In genomic region chr22:24554316-24555159, GRCh38 we compare ENCODE assay signal across 8 cellular contexts. TPM values are rescaled to one million over a fixed set of nuclear protein-coding genes. Genes with fewer than 3 reads are reported as not detected.
A peak's percentile ranks its signal among the peaks of the same experiment; 100 is the strongest.
DNase-seq lines count a peak whose midpoint lies in the region; ATAC-seq and TF ChIP-seq lines count a peak whose summit lies in the region.

GUCD1 (minus strand) TSS chr22:24555138; CDS start chr22:24554991, 147 bp downstream.

- peak within 1 kb of the TSS; percentile 96 for H3K4me2 ChIP-seq in SK-N-SH

- peak within 1 kb of the TSS; percentile 97 to 98 for H3K27ac ChIP-seq in SK-N-SH (ENCODE audit: low read depth in 2 of 2, low read length in 1 of 2)

- H3K4me1 ChIP-seq in SK-N-SH (ENCODE audit: control insufficient read depth in 1 of 2, insufficient read depth in 2 of 2, low read depth in 1 of 2, low read length in 1 of 2), result peaks cover 16 to 23% of the 10 kb centered on the region in 2 experiments; a peak in 3 of 4 replicates

- H2AFZ ChIP-seq in SK-N-SH (ENCODE audit: low read depth), result peak within 1 kb of the TSS; percentile 91

- H3K79me2 ChIP-seq in SK-N-SH (ENCODE audit: insufficient read depth), result peaks cover 90% of the 10 kb centered on the region

- intact Hi-C loops in MCF 10A (cut with micrococcal nuclease), result no loop called here

- peak within 1 kb of the TSS; percentile 97 for H3K27ac Mint-ChIP-seq in MCF 10A (ENCODE audit: low read depth, unreplicated experiment)

- BruUV-seq in MCF 10A (replicated peaks; lab: Mats Ljungman, UMichigan), result TSS peak; percentile 37

- H3K9me3 ChIP-seq in SK-N-SH, result no peaks in the 10 kb centered on the region

- peaks cover 46% of the 10 kb centered on the region for H3K4me1 Mint-ChIP-seq in MCF 10A (ENCODE audit: insufficient read depth, unreplicated experiment)

- TF ChIP-seq CTCF in GM12875 (IDR thresholded peaks at IDR 0.05; ENCODE audit: borderline replicate concordance, insufficient read depth, low read depth, low read length), result no peak
- TF ChIP-seq CTCF in SK-N-SH (IDR thresholded peaks at IDR 0.05), result no peak
- no peak for TF ChIP-seq CTCF in MCF 10A (IDR thresholded peaks at IDR 0.05; ENCODE audit: unreplicated experiment)

- H3K27me3 Mint-ChIP-seq in MCF 10A (ENCODE audit: insufficient read depth, unreplicated experiment), result no peaks in the 10 kb centered on the region

- H3F3A ChIP-seq in SK-N-SH (replicated peaks; ENCODE audit: insufficient read depth), result no peaks in the 10 kb centered on the region

- WGBS in SK-N-SH (ENCODE audit: low lambda C conversion rate), result 2% methylated on average over 34 of the region's 64 CpGs

- no peaks in the 10 kb centered on the region for H3K9me3 Mint-ChIP-seq in MCF 10A (ENCODE audit: unreplicated experiment)

- H3K36me3 ChIP-seq in SK-N-SH (replicated peaks in 1 of 2; ENCODE audit: control insufficient read depth in 1 of 2, insufficient read depth in 2 of 2, low read length in 1 of 2), result peaks cover 17 to 30% of the 10 kb centered on the region in 2 experiments

- DNase-seq in SK-N-SH (no peak), MCF 10A (ENCODE audit: unreplicated experiment) (peak; percentile 25), iris pigment epithelial cell (ENCODE audit: low read depth) (peak; percentile 62), NCI-H2107 treated with DMSO at 0.1 percent for 48 hours (lab: John Stamatoyannopoulos, UW; ENCODE audit: unreplicated experiment) (no peak)
- DNase-seq in stimulated activated CD4-positive, alpha-beta T cell treated with anti-CD3 and anti-CD28 coated beads, Interleukin-12 subunit alpha, Interleukin-12 subunit beta, amount 100 ng/mL, for 24 hours (ENCODE audit: low read depth in 2 of 2), result peak; percentile 8 to 24

- POLR2A ChIA-PET in SK-N-SH (lab: Yijun Ruan, JAX), result interaction anchor here (0.6 to 1.8 kb wide), 5 partner anchors 10 to 661 kb away, joined by 3 to 6 read pairs (median 3); partner anchors contain the start of gene MIF
- POLR2A ChIA-PET in MCF 10A (lab: Yijun Ruan, JAX), result interaction anchor here (0.6 to 4.2 kb wide), 21 partner anchors 9 to 660 kb away, joined by 3 to 31 read pairs (median 4); partner anchors contain the start of genes LRRC75B and MIF

- peak; percentile 8 for ATAC-seq in HG02642 (IDR thresholded peaks at IDR 0.05; ENCODE audit: poor library complexity, unreplicated experiment)
- ATAC-seq in activated CD4-positive, CD25-positive, alpha-beta regulatory T cell treated with anti-CD3 and anti-CD28 coated beads, Interleukin-2, amount 50 U/mL, for 24 hours, result no peak

- CTCF ChIA-PET in SK-N-SH (lab: Yijun Ruan, JAX) (no interaction called here), MCF 10A (lab: Yijun Ruan, JAX) (interaction anchor here (0.6 to 1.2 kb wide), 3 partner anchors 10 to 249 kb away, joined by 3 to 4 read pairs (median 3); no protein-coding TSS in a partner anchor)

- peaks cover 17% of the 10 kb centered on the region for H3K36me3 Mint-ChIP-seq in MCF 10A (ENCODE audit: insufficient read depth, unreplicated experiment)

- H3K4me3 Mint-ChIP-seq in MCF 10A (ENCODE audit: unreplicated experiment), result peak within 1 kb of the TSS; percentile 96

- H3K4me3 ChIP-seq in GM12875 (ENCODE audit: low read depth, low read length), result peak within 1 kb of the TSS; percentile 93
- peak within 1 kb of the TSS; percentile 97 to 99 for H3K4me3 ChIP-seq in SK-N-SH (ENCODE audit: low read depth in 2 of 2, low read length in 1 of 2)

- H3K9me2 ChIP-seq in SK-N-SH, result no peaks in the 10 kb centered on the region

- peak within 1 kb of the TSS; percentile 97 for H3K9ac ChIP-seq in SK-N-SH

- TF ChIP-seq RAD21 in SK-N-SH (IDR thresholded peaks at IDR 0.05; ENCODE audit: low read length), result no peak

- H3K27me3 ChIP-seq in SK-N-SH (ENCODE audit: insufficient read depth), result no peaks in the 10 kb centered on the region

- no peak for TF ChIP-seq EP300 in SK-N-SH (IDR thresholded peaks at IDR 0.05; ENCODE audit: borderline replicate concordance in 1 of 2, low read depth in 1 of 2, low read length in 1 of 2)

- peaks cover 19% of the 10 kb centered on the region for H4K20me1 ChIP-seq in SK-N-SH (ENCODE audit: insufficient read depth)

TF ChIP-seq in SK-N-SH, 30 proteins besides CTCF, POLR2A, EP300 and RAD21:
- TF ChIP-seq FOXJ3 (CRISPR knock-in tag; IDR thresholded peaks at IDR 0.05), result no peak
- peak; percentile 22; the same call in 1 of the 2 replicates for TF ChIP-seq TAF1 (IDR thresholded peaks at IDR 0.05; ENCODE audit: borderline replicate concordance, low read depth, low read length)
- TF ChIP-seq POLR2AphosphoS5 (IDR thresholded peaks at IDR 0.05; ENCODE audit: low read depth, low read length), result peak; percentile 47; the same call in 1 of the 2 replicates

RNA-seq across cellular contexts. Expression of gene GUCD1, which starts in this region (rescaled TPM):
- 71.0 and 80.7 TPM in 2 replicates for polyA plus RNA-seq in SK-N-SH (2012; rRNA removed)
- polyA plus RNA-seq in SK-N-SH (2012; cell fraction: cytosol; rRNA removed), result 41.7 and 56.7 TPM in 2 replicates
- 80.2 and 104 TPM in 2 replicates for polyA plus RNA-seq in SK-N-SH (2012; cell fraction: nucleus; rRNA removed)
- 47.0 and 48.4 TPM in 2 replicates for total RNA-seq in MCF 10A (2022)

Comparison
In these comparisons a context has a peak if more than half of its experiments do, and no peak if none do; other contexts are left out.
1. DNase-seq: peak in MCF 10A (single experiment), iris pigment epithelial cell (single experiment) and stimulated activated CD4-positive, alpha-beta T cell treated with anti-CD3 and anti-CD28 coated beads, Interleukin-12 subunit alpha, Interleukin-12 subunit beta, amount 100 ng/mL, for 24 hours (2 of 2); none in SK-N-SH (single experiment) and NCI-H2107 treated with DMSO at 0.1 percent for 48 hours (single experiment).